ENCODE assay signal across 8 cellular contexts in genomic region chr17:30921544-30922196, GRCh38. TPM values are rescaled to one million over a fixed set of nuclear protein-coding genes. Genes with fewer than 3 reads are reported as not detected.
DNase-seq lines count a peak whose midpoint lies in the region; ATAC-seq and TF ChIP-seq lines count a peak whose summit lies in the region.

TSS of gene ADAP2 (plus strand) at chr17:30921945. CDS start at chr17:30922015, 70 bp downstream.

- peak within 1 kb of the TSS; percentile 13 for H3K27ac ChIP-seq in parathyroid adenoma
- H3K27ac ChIP-seq in A673 (ENCODE audit: low read depth, low read length, poor library complexity, severe bottlenecking) = no peak within 1 kb of the TSS

- no peaks in the 10 kb centered on the region for H3K36me3 Mint-ChIP-seq in activated naive CD8-positive, alpha-beta T cell

- intact Hi-C loops in left cardiac atrium (cut with DNase I) (no loop called here), A673 (cut with micrococcal nuclease; ENCODE audit: unreplicated experiment) (no loop called here)

- H3K4me2 ChIP-seq in parathyroid adenoma (ENCODE audit: low read length) = peak within 1 kb of the TSS; percentile 82

- peak; percentile 12 for DNase-seq in Daoy (ENCODE audit: low read depth)
- peak; percentile 58 for DNase-seq in KBM-7
- peak; percentile 62 for DNase-seq in left cardiac atrium
- no peak for DNase-seq in A673 (ENCODE audit: low spot score)

- POLR2A ChIA-PET in A673 (lab: Charles Lee; ENCODE audit: low non-redundant PET) = no interaction called here

- TF ChIP-seq CTCF in parathyroid adenoma (IDR thresholded peaks at IDR 0.05) = no peak
- no peak for TF ChIP-seq CTCF in A673 (conservative IDR thresholded peaks at IDR 0.05; ENCODE audit: low read depth, low read length)

- H3K27ac Mint-ChIP-seq in activated naive CD8-positive, alpha-beta T cell = no peak within 1 kb of the TSS

- H2AFZ ChIP-seq in parathyroid adenoma = peak within 1 kb of the TSS; percentile 98

- in situ Hi-C loops in KBM-7 (cut with MboI; ENCODE audit: low pct_unique_long_range_greater_than_20kb, low sequenced_read_pairs) = no loop called here

- no peaks in the 10 kb centered on the region for H3K9me3 Mint-ChIP-seq in activated naive CD8-positive, alpha-beta T cell (ENCODE audit: low read depth)

- peak within 1 kb of the TSS; percentile 85 for H3K4me3 Mint-ChIP-seq in activated naive CD8-positive, alpha-beta T cell

- peaks cover 10% of the 10 kb centered on the region for H3K4me1 Mint-ChIP-seq in activated naive CD8-positive, alpha-beta T cell (ENCODE audit: low read depth)

- peaks cover 27% of the 10 kb centered on the region for H3K27me3 Mint-ChIP-seq in activated naive CD8-positive, alpha-beta T cell

- peak; percentile 87 to 92 for ATAC-seq in left cardiac atrium
- ATAC-seq in HG02571 (IDR thresholded peaks at IDR 0.05; ENCODE audit: unreplicated experiment) = no peak
- ATAC-seq in GM21576 (IDR thresholded peaks at IDR 0.05; ENCODE audit: unreplicated experiment) = no peak

- CTCF ChIA-PET in A673 (lab: Charles Lee) = no interaction called here

- H3K9me3 ChIP-seq in parathyroid adenoma (ENCODE audit: control insufficient read depth, low read length) (no peaks in the 10 kb centered on the region), A673 (ENCODE audit: low read depth, low read length, poor library complexity, severe bottlenecking) (no peaks in the 10 kb centered on the region)

- H3K4me1 ChIP-seq in parathyroid adenoma = no peaks in the 10 kb centered on the region
- no peaks in the 10 kb centered on the region for H3K4me1 ChIP-seq in A673 (ENCODE audit: insufficient read depth, low read length, poor library complexity, severe bottlenecking)

- no peaks in the 10 kb centered on the region for H3K79me2 ChIP-seq in parathyroid adenoma

- BruUV-seq in A673 (replicated peaks; lab: Mats Ljungman, UMichigan) = no TSS peak

- peak within 1 kb of the TSS; percentile 57 for H3K4me3 ChIP-seq in parathyroid adenoma (ENCODE audit: low read depth, low read length)
- H3K4me3 ChIP-seq in A673 (ENCODE audit: low read depth, low read length, poor library complexity, severe bottlenecking) = no peak within 1 kb of the TSS

- H3K27me3 ChIP-seq in parathyroid adenoma (ENCODE audit: control insufficient read depth, insufficient read depth, low read length) = no peaks in the 10 kb centered on the region
- peaks cover 37% of the 10 kb centered on the region for H3K27me3 ChIP-seq in A673 (replicated peaks; ENCODE audit: insufficient read depth, low read depth, low read length, poor library complexity)

- H3K36me3 ChIP-seq in parathyroid adenoma (ENCODE audit: control insufficient read depth, insufficient read depth, low read length) (no peaks in the 10 kb centered on the region), A673 (ENCODE audit: insufficient read depth, low read length, poor library complexity, severe bottlenecking) (no peaks in the 10 kb centered on the region)

- peak within 1 kb of the TSS; percentile 43 for H3K9ac ChIP-seq in parathyroid adenoma

RNA-seq across cellular contexts. Expression of gene ADAP2, which starts in this region (rescaled TPM):
- total RNA-seq in Daoy (2014; rRNA removed; shearing (Covaris generic)) = 6.9 TPM in 1 of 2 replicates, not detected in the other
- total RNA-seq in left cardiac atrium (10 to 100 TPM; 11.0 to 19.4 TPM), A673 (2021) (not detected in 2 replicates)

Comparison
In these comparisons a context has a peak if more than half of its experiments do, and no peak if none do; other contexts are left out.
1. ATAC-seq: peak in left cardiac atrium (2 of 2); none in HG02571 (single experiment) and GM21576 (single experiment).